22 cellular contexts compared by ENCODE assay signal in genomic region chr10:110548002-110548401, GRCh38.
"Had no signal": no experiment of that assay in that cellular context is flagged by ENCODE, and none has a peak within 500 bp of the region (broad histone marks: within the 10 kb centered on the region; RNA-seq: fewer than 3 reads in every experiment).

No MANE protein-coding gene starts in this region.

- H3K4me2 ChIP-seq: SK-N-SH had no signal

- H3K27ac ChIP-seq: HL-60, RWPE1 had no signal

- H3K27ac Mint-ChIP-seq: IgD-negative memory B cell, T-cell had no signal

- ATAC-seq: Panc1 had no signal

- H3K9me3 Mint-ChIP-seq: T-cell had no signal

- H3K9me3 ChIP-seq: SK-N-SH had no signal

- DNase-seq: KBM-7, MV-4-11, NCI-H1092, NCI-H1105 treated with DMSO at 0.1 percent for 48 hours, NCI-H1417 treated with DMSO at 0.1 percent for 48 hours, NCI-H146, NCI-H1694 treated with DMSO at 0.1 percent for 48 hours, NCI-H1930, NCI-H2081, NCI-H2171, NCI-H345, NCI-H446 treated with DMSO at 0.1 percent for 48 hours, NCI-H510A treated with DMSO at 0.1 percent for 48 hours, NCI-H526, NCI-H82, SHP77, SK-N-SH, T-cell had no signal

- H3K36me3 Mint-ChIP-seq: IgD-negative memory B cell, T-cell had no signal

- H3K9me2 ChIP-seq: SK-N-SH had no signal

- H3K9ac ChIP-seq: SK-N-SH had no signal

- H3K4me3 Mint-ChIP-seq: IgD-negative memory B cell, T-cell had no signal
